ENCODE assay signal across 9 cellular contexts in genomic region chr15:78950906-78951840, GRCh38. TPM values are rescaled to one million over a fixed set of nuclear protein-coding genes. Genes with fewer than 3 reads are reported as not detected.
DNase-seq lines count a peak whose midpoint lies in the region; ATAC-seq and TF ChIP-seq lines count a peak whose summit lies in the region.
"Had no signal": no experiment of that assay in that cellular context is flagged by ENCODE, and none has a peak within 500 bp of the region (broad histone marks: within the 10 kb centered on the region; RNA-seq: fewer than 3 reads in every experiment).

No MANE protein-coding gene starts in this region.

- no peak overlapping the region; a peak in 1 of 22 replicates for H3K27ac ChIP-seq in BLaER1 treated with 17β-estradiol and CSF1 and Interleukin-3, amounts not matched to agents 10 nM and 100 nM
- no peak overlapping the region for H3K27ac ChIP-seq in mesendoderm (ENCODE audit: low read depth, low read length)
- H3K27ac ChIP-seq: HL-60 had no signal

- no peak overlapping the region for H4K8ac ChIP-seq in mesendoderm (ENCODE audit: low read depth, low read length)

- no peaks in the 10 kb centered on the region for H3K79me2 ChIP-seq in mesendoderm (ENCODE audit: control insufficient read depth, insufficient read depth, low read length)

- H3K9me3 ChIP-seq in BLaER1 treated with 17β-estradiol and CSF1 and Interleukin-3, amounts not matched to agents 10 nM and 100 nM (replicated peaks in 1 of 11) = no peaks in the 10 kb centered on the region

- peak overlapping the region; percentile 60 to 86 (median 75) for H3K4me2 ChIP-seq in BLaER1 treated with 17β-estradiol and CSF1 and Interleukin-3, amounts not matched to agents 10 nM and 100 nM
- H3K4me2 ChIP-seq in mesendoderm (ENCODE audit: low read length) = no peak overlapping the region

- no peaks in the 10 kb centered on the region for H3K9me3 Mint-ChIP-seq in IgD-negative memory B cell
- no peaks in the 10 kb centered on the region for H3K9me3 Mint-ChIP-seq in stimulated activated naive CD8-positive, alpha-beta T cell treated with anti-CD3 and anti-CD28 coated beads, Interleukin-15, amount 100 ng/mL, for 72 hours

- no peak overlapping the region for H2BK15ac ChIP-seq in mesendoderm (replicated peaks; ENCODE audit: low read depth)

- H3K36me3 ChIP-seq in BLaER1 treated with 17β-estradiol and CSF1 and Interleukin-3, amounts not matched to agents 10 nM and 100 nM = no peaks in the 10 kb centered on the region
- no peaks in the 10 kb centered on the region for H3K36me3 ChIP-seq in mesendoderm (ENCODE audit: control insufficient read depth, insufficient read depth, low read length)

- H3K4me3 ChIP-seq in BLaER1 treated with 17β-estradiol and CSF1 and Interleukin-3, amounts not matched to agents 10 nM and 100 nM = no peak overlapping the region
- H3K4me3 ChIP-seq in choroid plexus epithelial cell (ENCODE audit: low read depth, low read length) (no peak overlapping the region), mesendoderm (ENCODE audit: low read length) (no peak overlapping the region)

- no peaks in the 10 kb centered on the region for H3K79me1 ChIP-seq in mesendoderm (ENCODE audit: low read length)

- DNase-seq in choroid plexus epithelial cell (ENCODE audit: low read depth) = peak; percentile 60
- DNase-seq in mesendoderm = peak; percentile 34
- no peak for DNase-seq in DMS79 treated with DMSO at 0.1 percent for 48 hours (lab: John Stamatoyannopoulos, UW)
- DNase-seq in NCI-H774 (lab: John Stamatoyannopoulos, UW) = no peak
- DNase-seq in stimulated activated naive CD8-positive, alpha-beta T cell treated with anti-CD3 and anti-CD28 coated beads, Interleukin-15, amount 100 ng/mL, for 72 hours = no peak

- H3K27ac Mint-ChIP-seq in IgD-negative memory B cell = peak overlapping the region in 1 of 3 donors; percentile 3
- H3K27ac Mint-ChIP-seq in stimulated activated naive CD8-positive, alpha-beta T cell treated with anti-CD3 and anti-CD28 coated beads, Interleukin-15, amount 100 ng/mL, for 72 hours = peak overlapping the region in 1 of 2 donors; percentile 42

- no peak overlapping the region for H4K5ac ChIP-seq in mesendoderm (ENCODE audit: low read length)

- no peak overlapping the region for H3K23ac ChIP-seq in mesendoderm (ENCODE audit: low read length)

- H2AK5ac ChIP-seq in mesendoderm (ENCODE audit: low read length) = no peak overlapping the region

- no peak overlapping the region for H2BK5ac ChIP-seq in mesendoderm (ENCODE audit: low read length)

- peaks cover 10 to 22% (median 15%) of the 10 kb centered on the region in 3 donors for H3K4me1 Mint-ChIP-seq in IgD-negative memory B cell
- H3K4me1 Mint-ChIP-seq in stimulated activated naive CD8-positive, alpha-beta T cell treated with anti-CD3 and anti-CD28 coated beads, Interleukin-15, amount 100 ng/mL, for 72 hours = peaks cover 10% of the 10 kb centered on the region

- no peak overlapping the region for H3K4ac ChIP-seq in mesendoderm (ENCODE audit: low read depth, low read length)

- H3K27me3 ChIP-seq in BLaER1 treated with 17β-estradiol and CSF1 and Interleukin-3, amounts not matched to agents 10 nM and 100 nM = no peaks in the 10 kb centered on the region
- H3K27me3 ChIP-seq in mesendoderm (ENCODE audit: insufficient read depth, low read length, poor library complexity) = no peaks in the 10 kb centered on the region

- WGBS in mesendoderm (ENCODE audit: extremely low coverage, insufficient coverage, low lambda C conversion rate) = no CpG with 5 or more reads among the region's 10 CpGs

- H3K36me3 Mint-ChIP-seq in IgD-negative memory B cell = no peaks in the 10 kb centered on the region

- no peak for ATAC-seq in GM21526 (IDR thresholded peaks at IDR 0.05; ENCODE audit: low FRiP score, unreplicated experiment)
- no peak for ATAC-seq in stimulated activated naive CD8-positive, alpha-beta T cell treated with anti-CD3 and anti-CD28 coated beads, Interleukin-15, amount 100 ng/mL, for 72 hours

- no peak overlapping the region for H3K18ac ChIP-seq in mesendoderm (ENCODE audit: low read length)

- peaks cover 2% of the 10 kb centered on the region for H3K27me3 Mint-ChIP-seq in IgD-negative memory B cell
- peaks cover 14% of the 10 kb centered on the region for H3K27me3 Mint-ChIP-seq in stimulated activated naive CD8-positive, alpha-beta T cell treated with anti-CD3 and anti-CD28 coated beads, Interleukin-15, amount 100 ng/mL, for 72 hours

- no peak overlapping the region for H2BK120ac ChIP-seq in mesendoderm (ENCODE audit: low read depth, low read length)

- peak overlapping the region; percentile 34 for H3K56ac ChIP-seq in mesendoderm (ENCODE audit: low read length)

- peaks cover 20 to 38% (median 24%) of the 10 kb centered on the region in 10 experiments for H3K4me1 ChIP-seq in BLaER1 treated with 17β-estradiol and CSF1 and Interleukin-3, amounts not matched to agents 10 nM and 100 nM
- H3K4me1 ChIP-seq in mesendoderm (ENCODE audit: control insufficient read depth, low read depth, low read length) = peaks cover 1% of the 10 kb centered on the region

- H3K9ac ChIP-seq in BLaER1 treated with 17β-estradiol and CSF1 and Interleukin-3, amounts not matched to agents 10 nM and 100 nM = 0 out of 22 replicates have a peak overlapping the region, but pooled peaks of 1 of the 11 experiments have one; percentile 8
- no peak overlapping the region for H3K9ac ChIP-seq in mesendoderm (ENCODE audit: low read length)

- no peaks in the 10 kb centered on the region for H4K20me1 ChIP-seq in BLaER1 treated with 17β-estradiol and CSF1 and Interleukin-3, amounts not matched to agents 10 nM and 100 nM

- peak overlapping the region; percentile 18 to 63 (median 55) for H3K4me3 Mint-ChIP-seq in IgD-negative memory B cell
- no peak overlapping the region for H3K4me3 Mint-ChIP-seq in stimulated activated naive CD8-positive, alpha-beta T cell treated with anti-CD3 and anti-CD28 coated beads, Interleukin-15, amount 100 ng/mL, for 72 hours

- TF ChIP-seq CTCF in choroid plexus epithelial cell (conservative IDR thresholded peaks at IDR 0.05; ENCODE audit: low read depth, low read length) = peak; percentile 60

RNA-seq across cellular contexts. Expression of gene CTSH, which starts 6.3 kb away (rescaled TPM):
- polyA plus RNA-seq in IgD-negative memory B cell = 615 TPM
- polyA plus RNA-seq in mesendoderm (2013, experiment 1 of 2) = 10.9 TPM
- 10.6 TPM for polyA plus RNA-seq in mesendoderm (2013, experiment 2 of 2)

Comparison
In these comparisons a context has a peak if more than half of its experiments do, and no peak if none do; other contexts are left out.
1. H3K4me3 Mint-ChIP-seq: peak in IgD-negative memory B cell (4 of 4); none in stimulated activated naive CD8-positive, alpha-beta T cell treated with anti-CD3 and anti-CD28 coated beads, Interleukin-15, amount 100 ng/mL, for 72 hours (0 of 2).
2. DNase-seq: peak in choroid plexus epithelial cell (single experiment) and mesendoderm (single experiment); none in DMS79 treated with DMSO at 0.1 percent for 48 hours (single experiment), NCI-H774 (single experiment) and stimulated activated naive CD8-positive, alpha-beta T cell treated with anti-CD3 and anti-CD28 coated beads, Interleukin-15, amount 100 ng/mL, for 72 hours (0 of 2).